1 cellular context compared by ENCODE assay signal in genomic region chr19:8880864-8881488, GRCh38.
A peak's percentile ranks its signal among the peaks of the same experiment; 100 is the strongest.
TF ChIP-seq lines count a peak whose summit lies in the region.

No MANE protein-coding gene starts in this region.

TF ChIP-seq in K562, 482 proteins besides CTCF, POLR2A, EP300 and RAD21 (continued from another document):
- TF ChIP-seq, protein P1, sequence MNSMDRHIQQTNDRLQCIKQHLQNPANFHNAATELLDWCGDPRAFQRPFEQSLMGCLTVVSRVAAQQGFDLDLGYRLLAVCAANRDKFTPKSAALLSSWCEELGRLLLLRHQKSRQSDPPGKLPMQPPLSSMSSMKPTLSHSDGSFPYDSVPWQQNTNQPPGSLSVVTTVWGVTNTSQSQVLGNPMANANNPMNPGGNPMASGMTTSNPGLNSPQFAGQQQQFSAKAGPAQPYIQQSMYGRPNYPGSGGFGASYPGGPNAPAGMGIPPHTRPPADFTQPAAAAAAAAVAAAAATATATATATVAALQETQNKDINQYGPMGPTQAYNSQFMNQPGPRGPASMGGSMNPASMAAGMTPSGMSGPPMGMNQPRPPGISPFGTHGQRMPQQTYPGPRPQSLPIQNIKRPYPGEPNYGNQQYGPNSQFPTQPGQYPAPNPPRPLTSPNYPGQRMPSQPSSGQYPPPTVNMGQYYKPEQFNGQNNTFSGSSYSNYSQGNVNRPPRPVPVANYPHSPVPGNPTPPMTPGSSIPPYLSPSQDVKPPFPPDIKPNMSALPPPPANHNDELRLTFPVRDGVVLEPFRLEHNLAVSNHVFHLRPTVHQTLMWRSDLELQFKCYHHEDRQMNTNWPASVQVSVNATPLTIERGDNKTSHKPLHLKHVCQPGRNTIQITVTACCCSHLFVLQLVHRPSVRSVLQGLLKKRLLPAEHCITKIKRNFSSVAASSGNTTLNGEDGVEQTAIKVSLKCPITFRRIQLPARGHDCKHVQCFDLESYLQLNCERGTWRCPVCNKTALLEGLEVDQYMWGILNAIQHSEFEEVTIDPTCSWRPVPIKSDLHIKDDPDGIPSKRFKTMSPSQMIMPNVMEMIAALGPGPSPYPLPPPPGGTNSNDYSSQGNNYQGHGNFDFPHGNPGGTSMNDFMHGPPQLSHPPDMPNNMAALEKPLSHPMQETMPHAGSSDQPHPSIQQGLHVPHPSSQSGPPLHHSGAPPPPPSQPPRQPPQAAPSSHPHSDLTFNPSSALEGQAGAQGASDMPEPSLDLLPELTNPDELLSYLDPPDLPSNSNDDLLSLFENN (IDR thresholded peaks at IDR 0.05; ENCODE audit: low read depth in 2 of 2, low read length in 2 of 2): peak in 1 of 2 experiments; percentile 76; a peak in 2 of 4 replicates
- TF ChIP-seq, protein P2, sequence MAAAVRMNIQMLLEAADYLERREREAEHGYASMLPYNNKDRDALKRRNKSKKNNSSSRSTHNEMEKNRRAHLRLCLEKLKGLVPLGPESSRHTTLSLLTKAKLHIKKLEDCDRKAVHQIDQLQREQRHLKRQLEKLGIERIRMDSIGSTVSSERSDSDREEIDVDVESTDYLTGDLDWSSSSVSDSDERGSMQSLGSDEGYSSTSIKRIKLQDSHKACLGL (CRISPR knock-in tag; IDR thresholded peaks at IDR 0.05; ENCODE audit: borderline replicate concordance, poor library complexity, severe bottlenecking): no peak
- TF ChIP-seq EHMT2 (IDR thresholded peaks at IDR 0.05) (no peak), ZNF124 (CRISPR knock-in tag; IDR thresholded peaks at IDR 0.05) (no peak), ZNF217 (CRISPR knock-in tag; IDR thresholded peaks at IDR 0.05) (no peak), PHTF2 (CRISPR knock-in tag; IDR thresholded peaks at IDR 0.05) (no peak), RCOR1 (IDR thresholded peaks at IDR 0.05; ENCODE audit: borderline replicate concordance in 1 of 2, low read depth in 2 of 2, low read length in 2 of 2) (no peak), ZNF24 (IDR thresholded peaks at IDR 0.05) (no peak), ZNF644 (tag; IDR thresholded peaks at IDR 0.05; ENCODE audit: low read depth) (no peak), POU5F1 (IDR thresholded peaks at IDR 0.05; ENCODE audit: borderline replicate concordance, low read depth, low read length, partially characterized antibody) (no peak), WHSC1 (IDR thresholded peaks at IDR 0.05; ENCODE audit: low read length) (no peak), ZNF75A (CRISPR knock-in tag; IDR thresholded peaks at IDR 0.05) (no peak), NR2C1 (IDR thresholded peaks at IDR 0.05) (no peak), NR2C1 (tag; IDR thresholded peaks at IDR 0.05) (no peak), RBM17 (IDR thresholded peaks at IDR 0.05; ENCODE audit: borderline replicate concordance, low read depth, low read length) (no peak), RBM22 (IDR thresholded peaks at IDR 0.05; ENCODE audit: low read depth, low read length, poor library complexity, severe bottlenecking) (no peak)
- TF ChIP-seq, protein P3, sequence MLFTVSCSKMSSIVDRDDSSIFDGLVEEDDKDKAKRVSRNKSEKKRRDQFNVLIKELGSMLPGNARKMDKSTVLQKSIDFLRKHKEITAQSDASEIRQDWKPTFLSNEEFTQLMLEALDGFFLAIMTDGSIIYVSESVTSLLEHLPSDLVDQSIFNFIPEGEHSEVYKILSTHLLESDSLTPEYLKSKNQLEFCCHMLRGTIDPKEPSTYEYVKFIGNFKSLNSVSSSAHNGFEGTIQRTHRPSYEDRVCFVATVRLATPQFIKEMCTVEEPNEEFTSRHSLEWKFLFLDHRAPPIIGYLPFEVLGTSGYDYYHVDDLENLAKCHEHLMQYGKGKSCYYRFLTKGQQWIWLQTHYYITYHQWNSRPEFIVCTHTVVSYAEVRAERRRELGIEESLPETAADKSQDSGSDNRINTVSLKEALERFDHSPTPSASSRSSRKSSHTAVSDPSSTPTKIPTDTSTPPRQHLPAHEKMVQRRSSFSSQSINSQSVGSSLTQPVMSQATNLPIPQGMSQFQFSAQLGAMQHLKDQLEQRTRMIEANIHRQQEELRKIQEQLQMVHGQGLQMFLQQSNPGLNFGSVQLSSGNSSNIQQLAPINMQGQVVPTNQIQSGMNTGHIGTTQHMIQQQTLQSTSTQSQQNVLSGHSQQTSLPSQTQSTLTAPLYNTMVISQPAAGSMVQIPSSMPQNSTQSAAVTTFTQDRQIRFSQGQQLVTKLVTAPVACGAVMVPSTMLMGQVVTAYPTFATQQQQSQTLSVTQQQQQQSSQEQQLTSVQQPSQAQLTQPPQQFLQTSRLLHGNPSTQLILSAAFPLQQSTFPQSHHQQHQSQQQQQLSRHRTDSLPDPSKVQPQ (CRISPR knock-in tag; IDR thresholded peaks at IDR 0.05; ENCODE audit: borderline replicate concordance): no peak
- TF ChIP-seq, protein P4, sequence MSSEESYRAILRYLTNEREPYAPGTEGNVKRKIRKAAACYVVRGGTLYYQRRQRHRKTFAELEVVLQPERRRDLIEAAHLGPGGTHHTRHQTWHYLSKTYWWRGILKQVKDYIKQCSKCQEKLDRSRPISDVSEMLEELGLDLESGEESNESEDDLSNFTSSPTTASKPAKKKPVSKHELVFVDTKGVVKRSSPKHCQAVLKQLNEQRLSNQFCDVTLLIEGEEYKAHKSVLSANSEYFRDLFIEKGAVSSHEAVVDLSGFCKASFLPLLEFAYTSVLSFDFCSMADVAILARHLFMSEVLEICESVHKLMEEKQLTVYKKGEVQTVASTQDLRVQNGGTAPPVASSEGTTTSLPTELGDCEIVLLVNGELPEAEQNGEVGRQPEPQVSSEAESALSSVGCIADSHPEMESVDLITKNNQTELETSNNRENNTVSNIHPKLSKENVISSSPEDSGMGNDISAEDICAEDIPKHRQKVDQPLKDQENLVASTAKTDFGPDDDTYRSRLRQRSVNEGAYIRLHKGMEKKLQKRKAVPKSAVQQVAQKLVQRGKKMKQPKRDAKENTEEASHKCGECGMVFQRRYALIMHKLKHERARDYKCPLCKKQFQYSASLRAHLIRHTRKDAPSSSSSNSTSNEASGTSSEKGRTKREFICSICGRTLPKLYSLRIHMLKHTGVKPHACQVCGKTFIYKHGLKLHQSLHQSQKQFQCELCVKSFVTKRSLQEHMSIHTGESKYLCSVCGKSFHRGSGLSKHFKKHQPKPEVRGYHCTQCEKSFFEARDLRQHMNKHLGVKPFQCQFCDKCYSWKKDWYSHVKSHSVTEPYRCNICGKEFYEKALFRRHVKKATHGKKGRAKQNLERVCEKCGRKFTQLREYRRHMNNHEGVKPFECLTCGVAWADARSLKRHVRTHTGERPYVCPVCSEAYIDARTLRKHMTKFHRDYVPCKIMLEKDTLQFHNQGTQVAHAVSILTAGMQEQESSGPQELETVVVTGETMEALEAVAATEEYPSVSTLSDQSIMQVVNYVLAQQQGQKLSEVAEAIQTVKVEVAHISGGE (CRISPR knock-in tag; IDR thresholded peaks at IDR 0.05): no peak
- TF ChIP-seq, protein P5, sequence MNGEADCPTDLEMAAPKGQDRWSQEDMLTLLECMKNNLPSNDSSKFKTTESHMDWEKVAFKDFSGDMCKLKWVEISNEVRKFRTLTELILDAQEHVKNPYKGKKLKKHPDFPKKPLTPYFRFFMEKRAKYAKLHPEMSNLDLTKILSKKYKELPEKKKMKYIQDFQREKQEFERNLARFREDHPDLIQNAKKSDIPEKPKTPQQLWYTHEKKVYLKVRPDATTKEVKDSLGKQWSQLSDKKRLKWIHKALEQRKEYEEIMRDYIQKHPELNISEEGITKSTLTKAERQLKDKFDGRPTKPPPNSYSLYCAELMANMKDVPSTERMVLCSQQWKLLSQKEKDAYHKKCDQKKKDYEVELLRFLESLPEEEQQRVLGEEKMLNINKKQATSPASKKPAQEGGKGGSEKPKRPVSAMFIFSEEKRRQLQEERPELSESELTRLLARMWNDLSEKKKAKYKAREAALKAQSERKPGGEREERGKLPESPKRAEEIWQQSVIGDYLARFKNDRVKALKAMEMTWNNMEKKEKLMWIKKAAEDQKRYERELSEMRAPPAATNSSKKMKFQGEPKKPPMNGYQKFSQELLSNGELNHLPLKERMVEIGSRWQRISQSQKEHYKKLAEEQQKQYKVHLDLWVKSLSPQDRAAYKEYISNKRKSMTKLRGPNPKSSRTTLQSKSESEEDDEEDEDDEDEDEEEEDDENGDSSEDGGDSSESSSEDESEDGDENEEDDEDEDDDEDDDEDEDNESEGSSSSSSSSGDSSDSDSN (IDR thresholded peaks at IDR 0.05; ENCODE audit: borderline replicate concordance in 1 of 2, low read depth in 2 of 2, low read length in 2 of 2): no peak
- TF ChIP-seq, protein P6, sequence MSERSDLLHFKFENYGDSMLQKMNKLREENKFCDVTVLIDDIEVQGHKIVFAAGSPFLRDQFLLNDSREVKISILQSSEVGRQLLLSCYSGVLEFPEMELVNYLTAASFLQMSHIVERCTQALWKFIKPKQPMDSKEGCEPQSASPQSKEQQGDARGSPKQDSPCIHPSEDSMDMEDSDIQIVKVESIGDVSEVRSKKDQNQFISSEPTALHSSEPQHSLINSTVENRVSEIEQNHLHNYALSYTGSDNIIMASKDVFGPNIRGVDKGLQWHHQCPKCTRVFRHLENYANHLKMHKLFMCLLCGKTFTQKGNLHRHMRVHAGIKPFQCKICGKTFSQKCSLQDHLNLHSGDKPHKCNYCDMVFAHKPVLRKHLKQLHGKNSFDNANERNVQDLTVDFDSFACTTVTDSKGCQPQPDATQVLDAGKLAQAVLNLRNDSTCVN (CRISPR knock-in tag; IDR thresholded peaks at IDR 0.05): no peak
